ENCODE assay signal across 8 cellular contexts in the genomic region with DNA sequence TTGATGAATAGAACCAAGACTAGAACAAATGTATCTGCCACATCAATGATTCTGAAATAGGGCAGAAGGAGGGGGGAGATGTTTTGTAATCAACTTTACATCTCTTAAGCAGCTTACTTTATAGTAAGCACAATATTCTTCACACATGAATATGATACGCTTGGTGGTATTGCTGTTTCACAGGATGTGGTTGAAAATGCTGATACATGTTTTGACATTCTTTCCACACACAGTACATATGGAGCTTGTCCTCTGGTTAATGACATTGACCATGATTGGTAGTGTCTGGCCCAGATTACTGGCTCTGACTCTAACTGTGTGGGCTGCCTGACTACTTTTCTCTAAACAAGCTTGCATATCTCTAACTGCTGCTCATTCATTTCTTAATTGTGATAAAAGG.
DNase-seq lines count a peak whose midpoint lies in the region; ATAC-seq and TF ChIP-seq lines count a peak whose summit lies in the region.

No MANE protein-coding gene starts in this region.

- peak overlapping the region; percentile 5 for H3K27ac ChIP-seq in CD4-positive, alpha-beta T cell (ENCODE audit: low read depth, low read length)
- H3K27ac ChIP-seq in KMS-11 (peak overlapping the region; percentile 72), duodenal mucosa (ENCODE audit: low read depth, low read length) (peak overlapping the region; percentile 47), skeletal muscle tissue (ENCODE audit: low read depth, low read length) (peak overlapping the region; percentile 93)

- H3K36me3 ChIP-seq in KMS-11 (ENCODE audit: insufficient read depth) (no peaks in the 10 kb centered on the region), duodenal mucosa (ENCODE audit: control insufficient read depth in 1 of 2, insufficient read depth in 2 of 2, low read length in 2 of 2) (peaks cover 0 to 20% of the 10 kb centered on the region in 2 donors), skeletal muscle tissue (ENCODE audit: control insufficient read depth in 3 of 3, insufficient read depth in 3 of 3, low read length in 3 of 3) (peaks cover 0 to 7% (median 0%) of the 10 kb centered on the region in 3 donors)

- H3K9me3 Mint-ChIP-seq in CD4-positive, alpha-beta T cell, result no peaks in the 10 kb centered on the region

- DNase-seq in CD4-positive, alpha-beta T cell, result no peak
- DNase-seq in NCI-H2081 (lab: John Stamatoyannopoulos, UW) (no peak), SW480 (ENCODE audit: low spot score) (no peak)

- no peaks in the 10 kb centered on the region for H3K27me3 Mint-ChIP-seq in CD4-positive, alpha-beta T cell

- peaks cover 81% of the 10 kb centered on the region for H3K4me1 Mint-ChIP-seq in CD4-positive, alpha-beta T cell (ENCODE audit: low read depth)

- TF ChIP-seq CTCF in CD4-positive, alpha-beta T cell (IDR thresholded peaks at IDR 0.05), result no peak
- no peak for TF ChIP-seq CTCF in KMS-11 (conservative IDR thresholded peaks at IDR 0.05; ENCODE audit: low read depth, low read length)

- H3K36me3 Mint-ChIP-seq in CD4-positive, alpha-beta T cell (ENCODE audit: low read depth), result peaks cover 39% of the 10 kb centered on the region

- no peak overlapping the region for H2AFZ ChIP-seq in KMS-11 (ENCODE audit: low read depth)

- H3K9ac ChIP-seq in KMS-11, result no peak overlapping the region
- no peak overlapping the region for H3K9ac ChIP-seq in duodenal mucosa (ENCODE audit: low read depth in 1 of 2, low read length in 2 of 2)
- no peak overlapping the region for H3K9ac ChIP-seq in skeletal muscle tissue (ENCODE audit: low read depth in 1 of 3, low read length in 3 of 3)

- POLR2A ChIA-PET in CD4-positive, alpha-beta T cell (lab: Charles Lee), result interaction anchor here (0.8 to 1.2 kb wide), 8 partner anchors 38 to 246 kb away, joined by 3 to 4 read pairs (median 4); a partner anchor contains a TSS

- peak overlapping the region; percentile 49 for H3K4me3 Mint-ChIP-seq in CD4-positive, alpha-beta T cell

- no peaks in the 10 kb centered on the region for H3K79me2 ChIP-seq in KMS-11 (ENCODE audit: insufficient read depth, low read depth)

- peak; percentile 75 for ATAC-seq in CD4-positive, alpha-beta T cell (ENCODE audit: poor library complexity)
- ATAC-seq in GM19468 (IDR thresholded peaks at IDR 0.05; ENCODE audit: extremely low read depth, unreplicated experiment) (peak; percentile 72), HG03571 (IDR thresholded peaks at IDR 0.05; ENCODE audit: unreplicated experiment) (no peak)

- no peaks in the 10 kb centered on the region for H3K9me3 ChIP-seq in CD4-positive, alpha-beta T cell (ENCODE audit: control insufficient read depth, low read length)
- no peaks in the 10 kb centered on the region for H3K9me3 ChIP-seq in duodenal mucosa (ENCODE audit: control insufficient read depth in 1 of 2, low read length in 2 of 2)
- no peaks in the 10 kb centered on the region for H3K9me3 ChIP-seq in skeletal muscle tissue (ENCODE audit: control insufficient read depth in 3 of 3, low read length in 3 of 3)

- H3K4me3 ChIP-seq in KMS-11 (IDR thresholded peaks at IDR 0.05; ENCODE audit: insufficient read depth, low read depth, low read length) (no peak overlapping the region), duodenal mucosa (ENCODE audit: low read depth in 1 of 2, low read length in 2 of 2) (no peak overlapping the region), skeletal muscle tissue (ENCODE audit: low read length in 3 of 3) (peak overlapping the region in 1 of 3 donors; percentile 27)

- intact Hi-C loops in CD4-positive, alpha-beta T cell (cut with DNase I, micrococcal nuclease), result loop anchor here in 1 of 2 experiments (2.0 kb wide), 1 partner anchor 43 kb away; no protein-coding TSS in a partner anchor

- H3K4me1 ChIP-seq in KMS-11 (ENCODE audit: low read depth, poor library complexity, severe bottlenecking) (peaks cover 51% of the 10 kb centered on the region), duodenal mucosa (ENCODE audit: control insufficient read depth in 1 of 2, insufficient read depth in 2 of 2, low read length in 2 of 2) (peaks cover 33 to 34% of the 10 kb centered on the region in 2 donors), skeletal muscle tissue (ENCODE audit: control insufficient read depth in 3 of 3, insufficient read depth in 3 of 3, low read length in 3 of 3) (peaks cover 42 to 60% (median 59%) of the 10 kb centered on the region in 3 donors)

- CTCF ChIA-PET in CD4-positive, alpha-beta T cell (lab: Charles Lee), result no interaction called here

- H4K20me1 ChIP-seq in KMS-11 (ENCODE audit: insufficient read depth), result no peaks in the 10 kb centered on the region

- H3K4me2 ChIP-seq in KMS-11, result peak overlapping the region; percentile 69

- peak overlapping the region; percentile 79 for H3K27ac Mint-ChIP-seq in CD4-positive, alpha-beta T cell

- no peaks in the 10 kb centered on the region for H3K27me3 ChIP-seq in CD4-positive, alpha-beta T cell (ENCODE audit: control insufficient read depth, insufficient read depth, low read length)
- H3K27me3 ChIP-seq in KMS-11 (ENCODE audit: insufficient read depth, low read depth) (no peaks in the 10 kb centered on the region), duodenal mucosa (ENCODE audit: control insufficient read depth in 1 of 2, insufficient read depth in 2 of 2, low read length in 2 of 2) (no peaks in the 10 kb centered on the region), skeletal muscle tissue (ENCODE audit: control insufficient read depth in 3 of 3, insufficient read depth in 3 of 3, low read length in 3 of 3) (no peaks in the 10 kb centered on the region)

Comparison
In these comparisons a context has a peak if more than half of its experiments do, and no peak if none do; other contexts are left out.
1. H3K27ac ChIP-seq: peak in every context shown above with its lines; median percentile 93 in skeletal muscle tissue; 72 in KMS-11; 47 in duodenal mucosa; 5 in CD4-positive, alpha-beta T cell.